ENCODE assay signal across 10 cellular contexts in genomic region chr13:39417643-39418042, GRCh38.
DNase-seq lines count a peak whose midpoint lies in the region; ATAC-seq and TF ChIP-seq lines count a peak whose summit lies in the region.
"Had no signal": no experiment of that assay in that cellular context is flagged by ENCODE, and none has a peak within 500 bp of the region (broad histone marks: within the 10 kb centered on the region; RNA-seq: fewer than 3 reads in every experiment).

No MANE protein-coding gene starts in this region.

- no peaks in the 10 kb centered on the region for H3K9me3 ChIP-seq in SK-N-SH

- no peak for TF ChIP-seq RAD21 in SK-N-SH (IDR thresholded peaks at IDR 0.05; ENCODE audit: low read length)

- peaks cover 0 to 3% of the 10 kb centered on the region in 2 experiments; a peak in 2 of 4 replicates for H3K4me1 ChIP-seq in SK-N-SH (ENCODE audit: control insufficient read depth in 1 of 2, insufficient read depth in 2 of 2, low read depth in 1 of 2, low read length in 1 of 2)

- no peak overlapping the region for H3K9ac ChIP-seq in SK-N-SH

- POLR2A ChIA-PET in SK-N-SH (lab: Yijun Ruan, JAX): no interaction called here

- H3K9me2 ChIP-seq in SK-N-SH: no peaks in the 10 kb centered on the region

- H4K20me1 ChIP-seq in SK-N-SH (ENCODE audit: insufficient read depth): no peaks in the 10 kb centered on the region

- no peaks in the 10 kb centered on the region for H3K79me2 ChIP-seq in SK-N-SH (ENCODE audit: insufficient read depth)

- ATAC-seq in GM21529 (IDR thresholded peaks at IDR 0.05; ENCODE audit: unreplicated experiment): no peak

- no peak for TF ChIP-seq EP300 in SK-N-SH (IDR thresholded peaks at IDR 0.05; ENCODE audit: borderline replicate concordance in 1 of 2, low read depth in 1 of 2, low read length in 1 of 2)

- no peaks in the 10 kb centered on the region for H3K27me3 ChIP-seq in SK-N-SH (ENCODE audit: insufficient read depth)

- H3K36me3 ChIP-seq in SK-N-SH (replicated peaks in 1 of 2; ENCODE audit: control insufficient read depth in 1 of 2, insufficient read depth in 2 of 2, low read length in 1 of 2): no peaks in the 10 kb centered on the region

- DNase-seq in ELF-1 (ENCODE audit: low read depth, low spot score) (peak; percentile 72), SK-N-SH (no peak), foreskin melanocyte (peak; percentile 75), occipital lobe (lab: John Stamatoyannopoulos, UW) (peak; percentile 19), DMS 273 treated with DMSO at 0.1 percent for 48 hours (lab: John Stamatoyannopoulos, UW) (no peak), GDM1 (lab: John Stamatoyannopoulos, UW) (no peak), COLO668 (lab: John Stamatoyannopoulos, UW; ENCODE audit: unreplicated experiment) (no peak)
- DNase-seq: activated T-cell treated with anti-CD3 and anti-CD28 coated beads, Interleukin-2, amount 50 U/mL, for 24 hours; CD4-positive, alpha-beta memory T cell had no signal

- CTCF ChIA-PET in SK-N-SH (lab: Yijun Ruan, JAX): interaction anchor here (1.3 to 4.2 kb wide), 5 partner anchors 17 to 201 kb away, joined by 4 to 48 read pairs (median 5); no protein-coding TSS in a partner anchor

- WGBS in SK-N-SH (ENCODE audit: low lambda C conversion rate): 69% methylated on average over 5 of the region's 5 CpGs

- no peak overlapping the region for H2AFZ ChIP-seq in SK-N-SH (ENCODE audit: low read depth)

- no peaks in the 10 kb centered on the region for H3F3A ChIP-seq in SK-N-SH (replicated peaks; ENCODE audit: insufficient read depth)

- TF ChIP-seq CTCF in SK-N-SH (IDR thresholded peaks at IDR 0.05): no peak

- no peak overlapping the region for H3K4me3 ChIP-seq in SK-N-SH (ENCODE audit: low read depth in 2 of 2, low read length in 1 of 2)

- peak overlapping the region; percentile 31; the same call in 1 of the 2 replicates for H3K4me2 ChIP-seq in SK-N-SH

- no peak overlapping the region for H3K27ac ChIP-seq in SK-N-SH (ENCODE audit: low read depth in 2 of 2, low read length in 1 of 2)

TF ChIP-seq in SK-N-SH, 30 proteins besides CTCF, POLR2A, EP300 and RAD21:
- TF ChIP-seq, protein P1, sequence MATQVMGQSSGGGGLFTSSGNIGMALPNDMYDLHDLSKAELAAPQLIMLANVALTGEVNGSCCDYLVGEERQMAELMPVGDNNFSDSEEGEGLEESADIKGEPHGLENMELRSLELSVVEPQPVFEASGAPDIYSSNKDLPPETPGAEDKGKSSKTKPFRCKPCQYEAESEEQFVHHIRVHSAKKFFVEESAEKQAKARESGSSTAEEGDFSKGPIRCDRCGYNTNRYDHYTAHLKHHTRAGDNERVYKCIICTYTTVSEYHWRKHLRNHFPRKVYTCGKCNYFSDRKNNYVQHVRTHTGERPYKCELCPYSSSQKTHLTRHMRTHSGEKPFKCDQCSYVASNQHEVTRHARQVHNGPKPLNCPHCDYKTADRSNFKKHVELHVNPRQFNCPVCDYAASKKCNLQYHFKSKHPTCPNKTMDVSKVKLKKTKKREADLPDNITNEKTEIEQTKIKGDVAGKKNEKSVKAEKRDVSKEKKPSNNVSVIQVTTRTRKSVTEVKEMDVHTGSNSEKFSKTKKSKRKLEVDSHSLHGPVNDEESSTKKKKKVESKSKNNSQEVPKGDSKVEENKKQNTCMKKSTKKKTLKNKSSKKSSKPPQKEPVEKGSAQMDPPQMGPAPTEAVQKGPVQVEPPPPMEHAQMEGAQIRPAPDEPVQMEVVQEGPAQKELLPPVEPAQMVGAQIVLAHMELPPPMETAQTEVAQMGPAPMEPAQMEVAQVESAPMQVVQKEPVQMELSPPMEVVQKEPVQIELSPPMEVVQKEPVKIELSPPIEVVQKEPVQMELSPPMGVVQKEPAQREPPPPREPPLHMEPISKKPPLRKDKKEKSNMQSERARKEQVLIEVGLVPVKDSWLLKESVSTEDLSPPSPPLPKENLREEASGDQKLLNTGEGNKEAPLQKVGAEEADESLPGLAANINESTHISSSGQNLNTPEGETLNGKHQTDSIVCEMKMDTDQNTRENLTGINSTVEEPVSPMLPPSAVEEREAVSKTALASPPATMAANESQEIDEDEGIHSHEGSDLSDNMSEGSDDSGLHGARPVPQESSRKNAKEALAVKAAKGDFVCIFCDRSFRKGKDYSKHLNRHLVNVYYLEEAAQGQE (IDR thresholded peaks at IDR 0.05; ENCODE audit: low read depth, low read length): no peak
- TF ChIP-seq FOSL2 (IDR thresholded peaks at IDR 0.05; ENCODE audit: borderline replicate concordance, low read depth) (no peak), TEAD4 (IDR thresholded peaks at IDR 0.05; ENCODE audit: borderline replicate concordance, insufficient read depth) (no peak), MEF2A (IDR thresholded peaks at IDR 0.05; ENCODE audit: borderline replicate concordance, low read depth) (no peak), TCF12 (IDR thresholded peaks at IDR 0.05) (no peak), SIN3A (IDR thresholded peaks at IDR 0.05; ENCODE audit: borderline replicate concordance, low read depth, low read length) (no peak), NFIC (IDR thresholded peaks at IDR 0.05; ENCODE audit: borderline replicate concordance) (no peak)
- TF ChIP-seq, protein P2, sequence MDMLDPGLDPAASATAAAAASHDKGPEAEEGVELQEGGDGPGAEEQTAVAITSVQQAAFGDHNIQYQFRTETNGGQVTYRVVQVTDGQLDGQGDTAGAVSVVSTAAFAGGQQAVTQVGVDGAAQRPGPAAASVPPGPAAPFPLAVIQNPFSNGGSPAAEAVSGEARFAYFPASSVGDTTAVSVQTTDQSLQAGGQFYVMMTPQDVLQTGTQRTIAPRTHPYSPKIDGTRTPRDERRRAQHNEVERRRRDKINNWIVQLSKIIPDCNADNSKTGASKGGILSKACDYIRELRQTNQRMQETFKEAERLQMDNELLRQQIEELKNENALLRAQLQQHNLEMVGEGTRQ (IDR thresholded peaks at IDR 0.05; ENCODE audit: borderline replicate concordance, low read depth, low read length): no peak
TF ChIP-seq in SK-N-SH: peak in this region for 0.

Comparison
In these comparisons a context has a peak if more than half of its experiments do, and no peak if none do; other contexts are left out.
1. DNase-seq: peak in ELF-1 (single experiment), foreskin melanocyte (single experiment) and occipital lobe (single experiment); none in SK-N-SH (single experiment), DMS 273 treated with DMSO at 0.1 percent for 48 hours (single experiment), GDM1 (single experiment) and COLO668 (single experiment).